ENCODE assay signal across 19 cellular contexts in genomic region chr6:14770040-14770439, GRCh38.
DNase-seq lines count a peak whose midpoint lies in the region; ATAC-seq and TF ChIP-seq lines count a peak whose summit lies in the region.
"Had no signal": no experiment of that assay in that cellular context is flagged by ENCODE, and none has a peak within 500 bp of the region (broad histone marks: within the 10 kb centered on the region; RNA-seq: fewer than 3 reads in every experiment).

No MANE protein-coding gene starts in this region.

- TF ChIP-seq CTCF in fibroblast of lung (conservative IDR thresholded peaks at IDR 0.05 in 1 of 2, IDR thresholded peaks at IDR 0.05 in 1 of 2; ENCODE audit: low read depth in 1 of 2, low read length in 2 of 2) (no peak), progenitor cell of endocrine pancreas (IDR thresholded peaks at IDR 0.05; ENCODE audit: unreplicated experiment) (no peak)

- H3K79me2 ChIP-seq in fibroblast of lung (ENCODE audit: control insufficient read depth, insufficient read depth, low read length): no peaks in the 10 kb centered on the region

- peaks cover 3% of the 10 kb centered on the region for H3K9me3 Mint-ChIP-seq in progenitor cell of endocrine pancreas (ENCODE audit: low read depth)
- H3K9me3 Mint-ChIP-seq: CD4-positive, alpha-beta T cell had no signal

- H3K9ac ChIP-seq in fibroblast of lung (ENCODE audit: insufficient read depth, low read length): no peak overlapping the region

- H4K20me1 ChIP-seq in fibroblast of lung (ENCODE audit: control insufficient read depth, extremely low read depth, insufficient read depth, low read length): no peaks in the 10 kb centered on the region

- H3K4me3 Mint-ChIP-seq in progenitor cell of endocrine pancreas (ENCODE audit: low read depth): no peak overlapping the region
- H3K4me3 Mint-ChIP-seq: CD4-positive, alpha-beta T cell had no signal

- H3K4me1 Mint-ChIP-seq in progenitor cell of endocrine pancreas (ENCODE audit: low read depth): peaks cover 3% of the 10 kb centered on the region

- no peaks in the 10 kb centered on the region for H3K27me3 ChIP-seq in fibroblast of lung (ENCODE audit: control insufficient read depth, insufficient read depth, low read length)
- H3K27me3 ChIP-seq: BE2C, SJSA1 had no signal

- H3K27me3 Mint-ChIP-seq in progenitor cell of endocrine pancreas: no peaks in the 10 kb centered on the region
- H3K27me3 Mint-ChIP-seq: CD4-positive, alpha-beta T cell had no signal

- DNase-seq in CMK (ENCODE audit: low read depth) (peak; percentile 17), fibroblast of lung (ENCODE audit: low read depth in 2 of 2) (no peak), progenitor cell of endocrine pancreas (ENCODE audit: low spot score, unreplicated experiment) (no peak), DMS153 (lab: John Stamatoyannopoulos, UW) (no peak), GM19238 (ENCODE audit: insufficient read length, low spot score) (no peak)
- DNase-seq: BE2C; Caco-2; CD4-positive, alpha-beta T cell; DMS 273 treated with DMSO at 0.1 percent for 48 hours; H7; NCI-H1105; NCI-H146; NCI-H2029 treated with DMSO at 0.1 percent for 48 hours; NCI-H526; OCI-M1 had no signal

- H3K9me3 ChIP-seq in KOPT-K1 (ENCODE audit: insufficient read depth, low read length, poor library complexity, severe bottlenecking): no peaks in the 10 kb centered on the region
- no peaks in the 10 kb centered on the region for H3K9me3 ChIP-seq in fibroblast of lung (ENCODE audit: control insufficient read depth, insufficient read depth, low read depth, low read length)
- H3K9me3 ChIP-seq: BE2C, Caco-2, SJSA1 had no signal

- H3K36me3 ChIP-seq in KOPT-K1 (ENCODE audit: insufficient read depth, low read length): no peaks in the 10 kb centered on the region
- no peaks in the 10 kb centered on the region for H3K36me3 ChIP-seq in fibroblast of lung (ENCODE audit: control insufficient read depth, insufficient read depth, low read length)
- H3K36me3 ChIP-seq: BE2C, SJSA1 had no signal

- H3K4me2 ChIP-seq in fibroblast of lung (ENCODE audit: extremely low read depth, insufficient read depth, low read length): peak overlapping the region; percentile 25

- no peak overlapping the region for H3K4me3 ChIP-seq in fibroblast of lung (replicated peaks in 1 of 4; ENCODE audit: control extremely low read depth in 1 of 4, insufficient read depth in 1 of 4, low read depth in 3 of 4, low read length in 4 of 4)
- H3K4me3 ChIP-seq: K562, SJSA1 had no signal

- H3K4me1 ChIP-seq in fibroblast of lung (ENCODE audit: control insufficient read depth, extremely low read depth, insufficient read depth, low read length): peaks cover 14% of the 10 kb centered on the region
- H3K4me1 ChIP-seq: SJSA1 had no signal

- H3K27ac Mint-ChIP-seq in progenitor cell of endocrine pancreas: peak overlapping the region; percentile 55
- H3K27ac Mint-ChIP-seq: CD4-positive, alpha-beta T cell had no signal

- H3K36me3 Mint-ChIP-seq in progenitor cell of endocrine pancreas (ENCODE audit: insufficient read depth): no peaks in the 10 kb centered on the region

- H3K27ac ChIP-seq in KOPT-K1 (ENCODE audit: low read depth, low read length, poor library complexity, severe bottlenecking) (peak overlapping the region; percentile 18), fibroblast of lung (ENCODE audit: insufficient read depth, low read length) (peak overlapping the region; percentile 64)
- H3K27ac ChIP-seq: SJSA1 had no signal

- no peak for ATAC-seq in GM18873 (IDR thresholded peaks at IDR 0.05; ENCODE audit: low FRiP score, unreplicated experiment)
- ATAC-seq: K562 had no signal

- no peak overlapping the region for H2AFZ ChIP-seq in fibroblast of lung (ENCODE audit: low read length)
